1 cellular context compared by ENCODE assay signal in genomic region chr1:30512253-30512921, GRCh38.
TF ChIP-seq lines count a peak whose summit lies in the region.

No MANE protein-coding gene starts in this region.

TF ChIP-seq in GM23338, 12 proteins besides CTCF, POLR2A, EP300 and RAD21 (continued from another document):
- TF ChIP-seq ZNF462 (CRISPR knock-in tag; IDR thresholded peaks at IDR 0.05) (no peak), JUNB (IDR thresholded peaks at IDR 0.05; ENCODE audit: unreplicated experiment) (no peak), EZH2 (IDR thresholded peaks at IDR 0.05; ENCODE audit: low read depth, unreplicated experiment) (no peak), POLR2AphosphoS5 (IDR thresholded peaks at IDR 0.05; ENCODE audit: low read depth) (no peak), CREB1 (CRISPR knock-in tag; IDR thresholded peaks at IDR 0.05; ENCODE audit: low read depth) (no peak)
TF ChIP-seq in GM23338: peak in this region for 0.
